ENCODE assay signal across 7 cellular contexts in the genomic region with DNA sequence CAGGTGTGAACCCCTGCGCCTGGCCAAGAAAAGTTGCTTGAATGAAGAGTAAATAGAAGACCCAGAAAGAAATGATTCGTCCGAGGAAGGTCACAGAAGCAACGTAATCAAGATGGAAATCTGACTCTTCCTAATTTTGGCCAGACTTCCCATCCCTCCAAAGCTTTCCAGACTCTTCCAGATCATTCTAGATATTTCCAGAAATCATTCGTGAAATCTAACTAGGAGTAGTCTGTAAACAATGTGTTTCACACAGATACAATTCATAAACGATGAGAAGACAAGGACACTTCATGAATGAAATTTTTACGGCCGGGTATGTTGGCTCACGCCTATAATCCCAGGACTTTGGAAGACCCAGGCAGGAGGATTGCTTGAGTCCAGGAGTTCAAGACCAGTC.
"Had no signal": no experiment of that assay in that cellular context is flagged by ENCODE, and none has a peak within 500 bp of the region (broad histone marks: within the 10 kb centered on the region; RNA-seq: fewer than 3 reads in every experiment).

No MANE protein-coding gene starts in this region.

- DNase-seq: GM23248, GOT3, H9, HCEC 1CT, KG1 had no signal

- FAIRE-seq: HTR-8/SVneo had no signal

- H3K9ac ChIP-seq: GM23248 had no signal

- H3K4me3 ChIP-seq: GM23248 had no signal

- H3K4me3 Mint-ChIP-seq: H9, IgD-negative memory B cell had no signal

- H2AFZ ChIP-seq: GM23248 had no signal

- H3K4me1 Mint-ChIP-seq: IgD-negative memory B cell had no signal

- H3K9me3 Mint-ChIP-seq: H9, IgD-negative memory B cell had no signal

- H3K36me3 Mint-ChIP-seq: IgD-negative memory B cell had no signal

- H3K27ac ChIP-seq: GM23248 had no signal
